ENCODE assay signal across 8 cellular contexts in the genomic region with DNA sequence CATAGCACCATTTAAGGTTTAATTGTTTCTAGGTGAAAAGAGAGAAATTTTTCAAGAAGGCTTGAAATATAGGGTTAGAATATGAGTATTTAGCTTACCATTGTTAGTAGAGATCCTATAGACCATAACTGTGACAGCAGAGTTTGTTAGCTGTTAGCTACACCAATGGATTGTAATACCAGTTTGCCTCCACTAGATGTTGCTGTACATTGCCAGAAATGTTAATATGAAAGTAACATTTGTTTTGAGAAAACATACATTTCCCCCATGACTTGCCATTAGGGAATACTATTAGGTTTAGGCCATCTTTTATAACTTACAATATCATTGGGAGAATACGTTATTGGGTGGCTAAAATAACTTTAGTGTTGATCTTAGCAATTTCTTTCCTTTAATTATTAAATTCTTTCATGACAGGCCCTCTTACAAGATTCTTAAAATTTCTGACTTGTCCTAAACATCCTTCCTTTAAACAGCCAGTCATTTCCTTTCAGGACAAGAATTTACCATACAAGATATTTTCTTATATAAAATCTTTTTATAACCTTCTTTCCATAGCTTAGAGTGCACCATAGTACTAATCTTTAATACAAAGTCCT. TPM values are rescaled to one million over a fixed set of nuclear protein-coding genes. Genes with fewer than 3 reads are reported as not detected.
DNase-seq lines count a peak whose midpoint lies in the region; FAIRE-seq and TF ChIP-seq lines count a peak whose summit lies in the region.

No MANE protein-coding gene starts in this region.

- H3K4me2 ChIP-seq in SU-DHL-6 (ENCODE audit: low read depth, low read length, poor library complexity, severe bottlenecking) (no peak overlapping the region), parathyroid adenoma (ENCODE audit: low read length) (no peak overlapping the region)

- DNase-seq in AG08396 (ENCODE audit: low spot score) (peak; percentile 64), GM12891 (ENCODE audit: insufficient read length, low spot score) (no peak), LNCaP clone FGC (ENCODE audit: low read depth) (peak; percentile 25), fibroblast of villous mesenchyme (ENCODE audit: low read depth) (peak; percentile 51), GDM1 (lab: John Stamatoyannopoulos, UW) (no peak)
- no peak for DNase-seq in effector CD8-positive, alpha-beta T cell (lab: John Stamatoyannopoulos, UW)

- no peak overlapping the region for H2AFZ ChIP-seq in SU-DHL-6 (ENCODE audit: low read depth, low read length, severe bottlenecking)
- H2AFZ ChIP-seq in parathyroid adenoma: no peak overlapping the region

- no peaks in the 10 kb centered on the region for H3K79me2 ChIP-seq in SU-DHL-6 (ENCODE audit: insufficient read depth, low read length)
- H3K79me2 ChIP-seq in parathyroid adenoma: no peaks in the 10 kb centered on the region

- H3K27me3 ChIP-seq in SU-DHL-6 (ENCODE audit: low read length): no peaks in the 10 kb centered on the region
- peaks cover 3% of the 10 kb centered on the region for H3K27me3 ChIP-seq in parathyroid adenoma (ENCODE audit: control insufficient read depth, insufficient read depth, low read length)

- H4K20me1 ChIP-seq in SU-DHL-6 (ENCODE audit: low read depth, low read length): no peaks in the 10 kb centered on the region

- H3K4me3 ChIP-seq in LNCaP clone FGC (ENCODE audit: low read depth, low read length): no peak overlapping the region
- no peak overlapping the region for H3K4me3 ChIP-seq in SU-DHL-6 (ENCODE audit: insufficient read depth, low read length, poor library complexity, severe bottlenecking)
- no peak overlapping the region for H3K4me3 ChIP-seq in fibroblast of villous mesenchyme (ENCODE audit: low read depth, low read length)
- no peak overlapping the region for H3K4me3 ChIP-seq in parathyroid adenoma (ENCODE audit: low read depth, low read length)

- H3K9ac ChIP-seq in SU-DHL-6 (ENCODE audit: low read length) (no peak overlapping the region), parathyroid adenoma (no peak overlapping the region)

- H3K9me2 ChIP-seq in SU-DHL-6 (replicated peaks; ENCODE audit: insufficient read depth, low read length): no peaks in the 10 kb centered on the region

- no peaks in the 10 kb centered on the region for H3K4me1 ChIP-seq in parathyroid adenoma

- H3K9me3 ChIP-seq in SU-DHL-6 (ENCODE audit: insufficient read depth, low read length): no peaks in the 10 kb centered on the region
- H3K9me3 ChIP-seq in parathyroid adenoma (ENCODE audit: control insufficient read depth, low read length): no peaks in the 10 kb centered on the region

- peak; percentile 84 for FAIRE-seq in GM12891 (lab: Jason Lieb, UNC)

- H3F3A ChIP-seq in SU-DHL-6 (ENCODE audit: insufficient read depth): no peaks in the 10 kb centered on the region

- H3K36me3 ChIP-seq in SU-DHL-6 (ENCODE audit: low read length) (no peaks in the 10 kb centered on the region), parathyroid adenoma (ENCODE audit: control insufficient read depth, insufficient read depth, low read length) (no peaks in the 10 kb centered on the region)

- no peak overlapping the region for H3K27ac ChIP-seq in SU-DHL-6 (ENCODE audit: low read depth, low read length)
- H3K27ac ChIP-seq in parathyroid adenoma: no peak overlapping the region

- no peak for TF ChIP-seq POLR2A in GM12891 (IDR thresholded peaks at IDR 0.05; ENCODE audit: low read depth, low read length)

- TF ChIP-seq CTCF in LNCaP clone FGC (IDR thresholded peaks at IDR 0.05; ENCODE audit: control insufficient read depth, extremely low read depth, insufficient read depth) (peak; percentile 83), SU-DHL-6 (IDR thresholded peaks at IDR 0.05; ENCODE audit: insufficient read depth, low read length, poor library complexity, severe bottlenecking) (peak; percentile 66), fibroblast of villous mesenchyme (IDR thresholded peaks at IDR 0.05; ENCODE audit: insufficient read depth, low read depth, low read length) (peak; percentile 73), parathyroid adenoma (IDR thresholded peaks at IDR 0.05) (peak; percentile 84)

TF ChIP-seq in GM12891, 5 proteins besides CTCF, POLR2A, EP300 and RAD21:
- TF ChIP-seq SPI1 (IDR thresholded peaks at IDR 0.05; ENCODE audit: low read depth, low read length) (no peak), PAX5 (IDR thresholded peaks at IDR 0.05; ENCODE audit: insufficient read depth, low read length, severe bottlenecking) (no peak), POU2F2 (IDR thresholded peaks at IDR 0.05; ENCODE audit: low read depth, low read length) (no peak), TAF1 (IDR thresholded peaks at IDR 0.05; ENCODE audit: low read depth, low read length) (no peak), POLR2AphosphoS5 (IDR thresholded peaks at IDR 0.05; ENCODE audit: low read depth, low read length) (no peak)

RNA-seq across cellular contexts. Expression of a gene that starts 39.5 kb away (rescaled TPM):
- 4.6 TPM for polyA plus RNA-seq in GM12891 (2012; ENCODE audit: low read depth, missing spikeins)
- 5.2 and 6.5 TPM in 2 replicates for total RNA-seq in fibroblast of villous mesenchyme

RNA-seq across cellular contexts. Expression of a gene that starts 48.3 kb away (rescaled TPM):
- 2.6 TPM for polyA plus RNA-seq in GM12891 (2012; ENCODE audit: low read depth, missing spikeins)
- total RNA-seq in fibroblast of villous mesenchyme: 1.3 and 3.9 TPM in 2 replicates

RNA-seq across cellular contexts. Expression of a gene that starts 55.1 kb away (rescaled TPM):
- 11.0 TPM for polyA plus RNA-seq in GM12891 (2012; ENCODE audit: low read depth, missing spikeins)
- 8.1 and 12.1 TPM in 2 replicates for total RNA-seq in fibroblast of villous mesenchyme

Comparison
In these comparisons a context has a peak if more than half of its experiments do, and no peak if none do; other contexts are left out.
1. DNase-seq: peak in AG08396 (single experiment), LNCaP clone FGC (single experiment) and fibroblast of villous mesenchyme (single experiment); none in GM12891 (single experiment), effector CD8-positive, alpha-beta T cell (single experiment) and GDM1 (single experiment).
2. Peak in every context shown above with its lines, with median percentiles within 50 percentile points of each other: CTCF ChIP-seq.